In genomic region chrX:123859828-123860505, GRCh38 we compare ENCODE assay signal across 8 cellular contexts. TPM values are rescaled to one million over a fixed set of nuclear protein-coding genes. Genes with fewer than 3 reads are reported as not detected.
DNase-seq lines count a peak whose midpoint lies in the region; ATAC-seq and TF ChIP-seq lines count a peak whose summit lies in the region.

Gene XIAP (plus strand): TSS chrX:123860053. CDS start chrX:123885663, 25,610 bp downstream.

- ATAC-seq in T-helper 17 cell = peak; percentile 78

- no peaks in the 10 kb centered on the region for H3K9me3 ChIP-seq in T-helper 17 cell (ENCODE audit: control insufficient read depth, low read length, poor library complexity, severe bottlenecking)
- no peaks in the 10 kb centered on the region for H3K9me3 ChIP-seq in right atrium auricular region
- H3K9me3 ChIP-seq in vagina = no peaks in the 10 kb centered on the region

- H3K27ac Mint-ChIP-seq in HFFc6 (peak within 1 kb of the TSS; percentile 92), T-helper 17 cell (peak within 1 kb of the TSS; percentile 86)

- intact Hi-C loops in vagina (cut with DNase I) = no loop called here

- peaks cover 12% of the 10 kb centered on the region for H3K4me1 Mint-ChIP-seq in HFFc6 (ENCODE audit: low read depth)
- H3K4me1 Mint-ChIP-seq in T-helper 17 cell = peaks cover 7% of the 10 kb centered on the region

- TF ChIP-seq CTCF in GM12864 (IDR thresholded peaks at IDR 0.05; ENCODE audit: low read depth, low read length, missing control alignments) (no peak), HFFc6 (IDR thresholded peaks at IDR 0.05) (no peak; the same call in 1 of the 2 replicates), NB4 (IDR thresholded peaks at IDR 0.05; ENCODE audit: low read depth, low read length) (no peak), right atrium auricular region (IDR thresholded peaks at IDR 0.05) (no peak), vagina (IDR thresholded peaks at IDR 0.05) (no peak)

- peaks cover 0 to 3% of the 10 kb centered on the region in 2 donors for H3K4me1 ChIP-seq in right atrium auricular region
- H3K4me1 ChIP-seq in vagina = no peaks in the 10 kb centered on the region

- H3K4me3 ChIP-seq in GM12864 (ENCODE audit: low read depth, low read length) = peak within 1 kb of the TSS; percentile 79
- H3K4me3 ChIP-seq in NB4 (ENCODE audit: low read depth, low read length) = peak within 1 kb of the TSS; percentile 85
- H3K4me3 ChIP-seq in right atrium auricular region = peak within 1 kb of the TSS; percentile 63 to 65
- H3K4me3 ChIP-seq in vagina = peak within 1 kb of the TSS; percentile 63 to 66

- peaks cover 4% of the 10 kb centered on the region; the same call in 1 of the 2 replicates for H3K27me3 Mint-ChIP-seq in HFFc6 (ENCODE audit: insufficient read depth)
- H3K27me3 Mint-ChIP-seq in T-helper 17 cell = no peaks in the 10 kb centered on the region

- H3K36me3 ChIP-seq in right atrium auricular region (no peaks in the 10 kb centered on the region), vagina (no peaks in the 10 kb centered on the region)

- DNase-seq in GM12864 (ENCODE audit: low read depth) = peak; percentile 53
- DNase-seq in HFFc6 = peak; percentile 85
- DNase-seq in NB4 (ENCODE audit: low read depth) = peak; percentile 89
- peak; percentile 33 to 44 (median 41) for DNase-seq in T-helper 17 cell
- DNase-seq in right atrium auricular region (ENCODE audit: low spot score) = peak; percentile 76
- DNase-seq in putamen (ENCODE audit: low spot score) = peak; percentile 70
- DNase-seq in vagina (ENCODE audit: extremely low spot score in 2 of 2) = peak in 1 of 2 donors; percentile 88

- H3K27ac ChIP-seq in angular gyrus (ENCODE audit: low read depth, low read length) = peak within 1 kb of the TSS; percentile 85
- H3K27ac ChIP-seq in right atrium auricular region = peak within 1 kb of the TSS; percentile 92 to 95
- peak within 1 kb of the TSS; percentile 92 for H3K27ac ChIP-seq in vagina

- H3K4me3 Mint-ChIP-seq in HFFc6 = peak within 1 kb of the TSS; percentile 90
- H3K4me3 Mint-ChIP-seq in T-helper 17 cell = peak within 1 kb of the TSS; percentile 88

- no peaks in the 10 kb centered on the region for H3K36me3 Mint-ChIP-seq in HFFc6 (ENCODE audit: low read depth)
- H3K36me3 Mint-ChIP-seq in T-helper 17 cell (ENCODE audit: low read depth) = peaks cover 4% of the 10 kb centered on the region

- H3K27me3 ChIP-seq in right atrium auricular region = no peaks in the 10 kb centered on the region
- H3K27me3 ChIP-seq in vagina = no peaks in the 10 kb centered on the region

- no peaks in the 10 kb centered on the region for H3K9me3 Mint-ChIP-seq in HFFc6

- no peak for TF ChIP-seq POLR2A in NB4 (IDR thresholded peaks at IDR 0.05; ENCODE audit: extremely low read depth, insufficient read length)
- no peak for TF ChIP-seq POLR2A in vagina (IDR thresholded peaks at IDR 0.05)

RNA-seq across cellular contexts. Expression of gene XIAP, which starts in this region (rescaled TPM):
- 10 to 100 TPM; 34.4 to 48.4 (median 38.8) TPM for total RNA-seq in HFFc6 (2021; fragmentation: NEBNext Ultra II Directional; extraction: Animal tissue kit (Norgen Biotek cat#: 25700))
- total RNA-seq in T-helper 17 cell (10 to 100 TPM; 24.7 to 27.3 TPM), right atrium auricular region (10 to 100 TPM; 19.6 to 22.0 TPM), vagina (15.5 TPM)
